In the genomic region with DNA sequence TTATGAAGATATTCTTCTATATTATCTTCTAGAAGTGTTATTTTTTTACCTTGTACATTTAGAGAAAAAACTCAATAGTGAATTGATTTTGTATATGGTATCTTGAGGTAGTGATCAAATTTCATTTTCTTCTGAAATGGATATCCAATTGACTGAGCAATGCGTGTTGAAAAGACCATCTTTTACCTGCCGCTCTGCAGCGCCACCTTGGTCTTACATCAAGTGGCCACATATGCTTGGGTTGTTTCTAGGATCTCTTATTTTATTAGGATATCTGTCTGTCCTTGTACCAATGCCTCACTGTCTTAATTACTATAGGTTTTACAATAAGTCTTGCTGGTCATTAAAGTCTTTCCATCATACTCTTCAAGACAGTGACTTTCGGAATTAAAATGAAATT, we compare ENCODE assay signal across 34 cellular contexts.
"Had no signal": no experiment of that assay in that cellular context is flagged by ENCODE, and none has a peak within 500 bp of the region (broad histone marks: within the 10 kb centered on the region; RNA-seq: fewer than 3 reads in every experiment).

No MANE protein-coding gene starts in this region.

- H3K4me3 Mint-ChIP-seq: activated B cell treated with CpG ODN at 0.5 μM for 24 hours; activated CD8-positive, alpha-beta T cell treated with anti-CD3 and anti-CD28 coated beads for 36 hours; activated naive CD4-positive, alpha-beta T cell treated with anti-CD3 and anti-CD28 coated beads for 36 hours; activated naive CD4-positive, alpha-beta T cell treated with anti-CD3 and anti-CD28 coated beads, Interleukin-2, amount 50 U/mL, for 24 hours; activated naive CD8-positive, alpha-beta T cell treated with anti-CD3 and anti-CD28 coated beads for 36 hours; activated naive CD8-positive, alpha-beta T cell treated with anti-CD3 and anti-CD28 coated beads, Interleukin-2, amount 50 U/mL, for 24 hours; activated T-helper 1 cell treated with anti-CD3 and anti-CD28 coated beads, Interleukin-12 subunit alpha, Interleukin-12 subunit beta, Interleukin-2, Interleukin-4 antibody, amounts not matched to agents 30 ng/mL and 10 ng/mL and 1 ng/mL, durations not matched to agents 14 hours and 24 hours and 36 hours; effector memory CD8-positive, alpha-beta T cell; T-helper 17 cell; T-helper 2 cell treated with Interferon-gamma antibody and Interleukin-4, amounts not matched to agents 5 μg/mL and 100 μg/mL, for 36 hours had no signal

- H3K27me3 ChIP-seq: adrenal gland, body of pancreas, esophagus squamous epithelium, gastroesophageal sphincter, heart right ventricle had no signal

- H3K4me1 ChIP-seq: body of pancreas, gastroesophageal sphincter had no signal

- H3K4me1 Mint-ChIP-seq: activated B cell treated with CpG ODN at 0.5 μM for 24 hours; activated naive CD8-positive, alpha-beta T cell treated with anti-CD3 and anti-CD28 coated beads for 36 hours had no signal

- H3K27me3 Mint-ChIP-seq: activated B cell treated with CpG ODN at 0.5 μM for 24 hours; activated CD8-positive, alpha-beta T cell treated with anti-CD3 and anti-CD28 coated beads for 36 hours; activated naive CD4-positive, alpha-beta T cell treated with anti-CD3 and anti-CD28 coated beads, Interleukin-2, amount 50 U/mL, for 24 hours; activated naive CD8-positive, alpha-beta T cell treated with anti-CD3 and anti-CD28 coated beads for 36 hours; activated naive CD8-positive, alpha-beta T cell treated with anti-CD3 and anti-CD28 coated beads, Interleukin-2, amount 50 U/mL, for 24 hours; effector memory CD8-positive, alpha-beta T cell; T-helper 17 cell had no signal

- H3K9me3 ChIP-seq: adrenal gland, body of pancreas, esophagus squamous epithelium, gastroesophageal sphincter, heart right ventricle had no signal

- H3K9me3 Mint-ChIP-seq: activated B cell treated with CpG ODN at 0.5 μM for 24 hours; activated CD8-positive, alpha-beta T cell treated with anti-CD3 and anti-CD28 coated beads for 36 hours; activated naive CD4-positive, alpha-beta T cell treated with anti-CD3 and anti-CD28 coated beads for 36 hours; activated naive CD4-positive, alpha-beta T cell treated with anti-CD3 and anti-CD28 coated beads, Interleukin-2, amount 50 U/mL, for 24 hours; activated naive CD8-positive, alpha-beta T cell treated with anti-CD3 and anti-CD28 coated beads for 36 hours; activated naive CD8-positive, alpha-beta T cell treated with anti-CD3 and anti-CD28 coated beads, Interleukin-2, amount 50 U/mL, for 24 hours; activated T-helper 1 cell treated with anti-CD3 and anti-CD28 coated beads, Interleukin-12 subunit alpha, Interleukin-12 subunit beta, Interleukin-2, Interleukin-4 antibody, amounts not matched to agents 30 ng/mL and 10 ng/mL and 1 ng/mL, durations not matched to agents 14 hours and 24 hours and 36 hours; activated T-helper 2 cell treated with anti-CD3 and anti-CD28 coated beads, Interferon-gamma antibody, Interleukin-2, Interleukin-4, amounts not matched to agents 10 μg/mL and 5 μg/mL and 100 μg/mL, durations not matched to agents 14 hours and 24 hours and 36 hours; effector memory CD8-positive, alpha-beta T cell; T-helper 2 cell treated with Interferon-gamma antibody and Interleukin-4, amounts not matched to agents 5 μg/mL and 100 μg/mL, for 36 hours had no signal

- DNase-seq: activated B cell treated with CpG ODN at 0.5 μM for 24 hours; activated CD4-positive, alpha-beta T cell treated with anti-CD3 and anti-CD28 coated beads for 48 hours; activated CD4-positive, alpha-beta T cell treated with anti-CD3 and anti-CD28 coated beads, Interleukin-2, amount 50 U/mL, for 1 hour; activated CD4-positive, alpha-beta T cell treated with anti-CD3 and anti-CD28 coated beads, Interleukin-2, amount 50 U/mL, for 48 hours; activated CD8-positive, alpha-beta memory T cell treated with anti-CD3 and anti-CD28 coated beads for 24 hours; activated CD8-positive, alpha-beta T cell treated with anti-CD3 and anti-CD28 coated beads for 36 hours; activated effector memory CD4-positive, alpha-beta T cell treated with anti-CD3 and anti-CD28 coated beads, Interleukin-2, amount 50 U/mL, for 16 hours; activated naive CD4-positive, alpha-beta T cell treated with anti-CD3 and anti-CD28 coated beads for 36 hours; activated naive CD8-positive, alpha-beta T cell treated with anti-CD3 and anti-CD28 coated beads for 36 hours; activated naive CD8-positive, alpha-beta T cell treated with anti-CD3 and anti-CD28 coated beads, Interleukin-2, amount 50 U/mL, for 24 hours; activated T-cell treated with anti-CD3 and anti-CD28 coated beads, Interleukin-2, amount 50 U/mL, for 1 hour; activated T-cell treated with anti-CD3 and anti-CD28 coated beads, Interleukin-2, amount 50 U/mL, for 48 hours; adrenal gland; amygdala; aorta; body of pancreas; caudate nucleus; cortex of kidney; dermis blood vessel endothelial cell; effector CD4-positive, alpha-beta T cell; effector memory CD8-positive, alpha-beta T cell; esophagus squamous epithelium; foreskin melanocyte; heart right ventricle; T-helper 17 cell; T1000; WERI-Rb-1 had no signal

- H3K4me3 ChIP-seq: adrenal gland, body of pancreas, esophagus squamous epithelium, gastroesophageal sphincter, heart right ventricle had no signal

- H3K27ac ChIP-seq: adrenal gland, body of pancreas, epithelial cell of prostate, esophagus squamous epithelium, gastroesophageal sphincter, heart right ventricle, WERI-Rb-1 had no signal

- ATAC-seq: activated CD4-positive, CD25-positive, alpha-beta regulatory T cell treated with anti-CD3 and anti-CD28 coated beads, Interleukin-2, amount 50 U/mL, for 24 hours; activated CD8-positive, alpha-beta T cell treated with anti-CD3 and anti-CD28 coated beads for 36 hours; activated naive CD8-positive, alpha-beta T cell treated with anti-CD3 and anti-CD28 coated beads, Interleukin-2, amount 50 U/mL, for 24 hours; body of pancreas; effector memory CD8-positive, alpha-beta T cell; gastroesophageal sphincter; heart right ventricle; T-helper 17 cell had no signal

- H3K27ac Mint-ChIP-seq: activated B cell treated with CpG ODN at 0.5 μM for 24 hours; activated CD8-positive, alpha-beta T cell treated with anti-CD3 and anti-CD28 coated beads for 36 hours; activated naive CD4-positive, alpha-beta T cell treated with anti-CD3 and anti-CD28 coated beads for 36 hours; activated naive CD4-positive, alpha-beta T cell treated with anti-CD3 and anti-CD28 coated beads, Interleukin-2, amount 50 U/mL, for 24 hours; activated naive CD8-positive, alpha-beta T cell treated with anti-CD3 and anti-CD28 coated beads for 36 hours; activated naive CD8-positive, alpha-beta T cell treated with anti-CD3 and anti-CD28 coated beads, Interleukin-2, amount 50 U/mL, for 24 hours; activated T-helper 1 cell treated with anti-CD3 and anti-CD28 coated beads, Interleukin-12 subunit alpha, Interleukin-12 subunit beta, Interleukin-2, Interleukin-4 antibody, amounts not matched to agents 30 ng/mL and 10 ng/mL and 1 ng/mL, durations not matched to agents 14 hours and 24 hours and 36 hours; activated T-helper 2 cell treated with anti-CD3 and anti-CD28 coated beads, Interferon-gamma antibody, Interleukin-2, Interleukin-4, amounts not matched to agents 10 μg/mL and 5 μg/mL and 100 μg/mL, durations not matched to agents 14 hours and 24 hours and 36 hours; T-helper 17 cell; T-helper 2 cell treated with Interferon-gamma antibody and Interleukin-4, amounts not matched to agents 5 μg/mL and 100 μg/mL, for 36 hours had no signal
